ENCODE assay signal across 18 cellular contexts in the genomic region with DNA sequence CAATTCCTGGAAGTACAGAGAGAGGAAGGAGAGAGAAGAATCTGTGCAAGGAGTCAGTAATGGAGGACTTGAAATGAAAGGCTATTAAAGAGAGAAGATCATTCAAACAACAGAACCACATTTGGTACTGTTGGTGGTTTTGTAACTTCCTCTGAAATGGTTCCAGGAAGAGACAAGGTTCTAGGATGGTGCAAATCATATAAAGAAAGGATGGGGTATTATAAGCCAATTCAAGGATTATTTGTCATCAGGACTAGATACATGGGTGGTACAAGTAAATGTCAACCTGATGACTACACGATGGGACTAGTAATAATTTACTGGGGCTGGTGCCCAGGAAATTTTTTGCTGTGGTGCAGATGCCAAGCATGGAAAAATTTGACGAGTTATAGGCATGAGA. TPM values are rescaled to one million over a fixed set of nuclear protein-coding genes. Genes with fewer than 3 reads are reported as not detected.
DNase-seq lines count a peak whose midpoint lies in the region; ATAC-seq and TF ChIP-seq lines count a peak whose summit lies in the region.
"Had no signal": no experiment of that assay in that cellular context is flagged by ENCODE, and none has a peak within 500 bp of the region (broad histone marks: within the 10 kb centered on the region; RNA-seq: fewer than 3 reads in every experiment).

No MANE protein-coding gene starts in this region.

- POLR2A ChIA-PET in activated CD4-positive, alpha-beta T cell treated with anti-CD3 and anti-CD28 coated beads for 36 hours (lab: Charles Lee) = no interaction called here

- no peak overlapping the region for H3K27ac Mint-ChIP-seq in activated CD4-positive, alpha-beta T cell treated with anti-CD3 and anti-CD28 coated beads for 36 hours
- H3K27ac Mint-ChIP-seq: H9 had no signal

- H2AFZ ChIP-seq in hepatocyte = no peak overlapping the region

- H3K4me3 ChIP-seq in BLaER1 (no peak overlapping the region), hepatocyte (no peak overlapping the region)
- 0 out of 2 replicates have a peak overlapping the region, but pooled peaks have one; percentile 13 for H3K4me3 ChIP-seq in Jurkat, Clone E6-1 (ENCODE audit: low read length)
- peak overlapping the region; percentile 17 for H3K4me3 ChIP-seq in effector memory CD4-positive, alpha-beta T cell (ENCODE audit: insufficient read depth, low read depth, low read length, poor library complexity, severe bottlenecking)
- H3K4me3 ChIP-seq: K562 had no signal

- no peak overlapping the region for H3K4me3 Mint-ChIP-seq in activated CD4-positive, alpha-beta T cell treated with anti-CD3 and anti-CD28 coated beads for 36 hours
- H3K4me3 Mint-ChIP-seq: H9 had no signal

- H3K4me1 ChIP-seq in BLaER1 (peaks cover 31% of the 10 kb centered on the region), hepatocyte (ENCODE audit: insufficient read depth) (peaks cover 6% of the 10 kb centered on the region)
- H3K4me1 ChIP-seq in effector memory CD4-positive, alpha-beta T cell (ENCODE audit: control insufficient read depth, insufficient read depth, low read length, poor library complexity, severe bottlenecking) = peaks cover 75% of the 10 kb centered on the region

- CTCF ChIA-PET in activated CD4-positive, alpha-beta T cell treated with anti-CD3 and anti-CD28 coated beads for 36 hours (lab: Charles Lee) = no interaction called here

- H4K20me1 ChIP-seq in BLaER1 (no peaks in the 10 kb centered on the region), hepatocyte (ENCODE audit: insufficient read depth, poor library complexity, severe bottlenecking) (no peaks in the 10 kb centered on the region)

- H3K79me2 ChIP-seq in hepatocyte = no peaks in the 10 kb centered on the region

- WGBS in hepatocyte (ENCODE audit: low lambda C conversion rate, missing lambda C conversion rate) = 91% methylated on average over 2 of the region's 2 CpGs

- ATAC-seq in activated CD4-positive, alpha-beta T cell treated with anti-CD3 and anti-CD28 coated beads for 36 hours = peak; percentile 20
- ATAC-seq: K562 had no signal

- H3K27me3 Mint-ChIP-seq in activated CD4-positive, alpha-beta T cell treated with anti-CD3 and anti-CD28 coated beads for 36 hours = no peaks in the 10 kb centered on the region

- H3K9me2 ChIP-seq in hepatocyte (replicated peaks; ENCODE audit: insufficient read depth) = no peaks in the 10 kb centered on the region

- peaks cover 38% of the 10 kb centered on the region for H3K4me1 Mint-ChIP-seq in activated CD4-positive, alpha-beta T cell treated with anti-CD3 and anti-CD28 coated beads for 36 hours

- H3K36me3 ChIP-seq in BLaER1 (no peaks in the 10 kb centered on the region), hepatocyte (replicated peaks; ENCODE audit: insufficient read depth, low read depth) (no peaks in the 10 kb centered on the region)
- H3K36me3 ChIP-seq in effector memory CD4-positive, alpha-beta T cell (ENCODE audit: control insufficient read depth, insufficient read depth, low read length) = peaks cover 2% of the 10 kb centered on the region

- peak overlapping the region; percentile 27; the same call in 1 of the 2 replicates for H3K4me2 ChIP-seq in BLaER1
- no peak overlapping the region for H3K4me2 ChIP-seq in hepatocyte

- no peak overlapping the region for H3K9ac ChIP-seq in BLaER1

- H3K9me3 ChIP-seq in BLaER1 (no peaks in the 10 kb centered on the region), hepatocyte (ENCODE audit: low read depth) (no peaks in the 10 kb centered on the region)
- H3K9me3 ChIP-seq in effector memory CD4-positive, alpha-beta T cell (ENCODE audit: control insufficient read depth, low read length) = no peaks in the 10 kb centered on the region

- no peak for DNase-seq in activated CD4-positive, alpha-beta T cell treated with anti-CD3 and anti-CD28 coated beads for 36 hours
- no peak for DNase-seq in activated CD4-positive, alpha-beta T cell treated with anti-CD3 and anti-CD28 coated beads, Interleukin-2, amount 50 U/mL, for 4 hours
- DNase-seq in Jurkat, Clone E6-1 (ENCODE audit: low read depth, low spot score) = no peak
- no peak for DNase-seq in effector memory CD4-positive, alpha-beta T cell
- DNase-seq in hepatocyte (ENCODE audit: low spot score) (no peak), HCEC 1CT (no peak), globus pallidus (ENCODE audit: low spot score) (no peak)
- DNase-seq: 8988T, H9, NCI-H1436, NCI-H2029, NCI-H2171, NCI-H446, NCI-H69, SHP77 had no signal

- intact Hi-C loops in activated CD4-positive, alpha-beta T cell treated with anti-CD3 and anti-CD28 coated beads for 36 hours (cut with DNase I, micrococcal nuclease) = loop anchor here (5.0 to 10.0 kb wide), 2 partner anchors 396 to 416 kb away; a partner anchor contains a TSS

- H3K27ac ChIP-seq in BLaER1 (no peak overlapping the region), hepatocyte (no peak overlapping the region)
- peak overlapping the region; percentile 23 for H3K27ac ChIP-seq in effector memory CD4-positive, alpha-beta T cell (ENCODE audit: insufficient read depth, low read length, poor library complexity, severe bottlenecking)

- peaks cover 1% of the 10 kb centered on the region for H3K36me3 Mint-ChIP-seq in activated CD4-positive, alpha-beta T cell treated with anti-CD3 and anti-CD28 coated beads for 36 hours (ENCODE audit: low read depth)

- TF ChIP-seq CTCF in hepatocyte (IDR thresholded peaks at IDR 0.05; ENCODE audit: poor library complexity) = no peak

- H3K27me3 ChIP-seq in BLaER1 = no peaks in the 10 kb centered on the region
- no peaks in the 10 kb centered on the region for H3K27me3 ChIP-seq in effector memory CD4-positive, alpha-beta T cell (replicated peaks; ENCODE audit: control insufficient read depth, insufficient read depth, low read length, poor library complexity, severe bottlenecking)
- H3K27me3 ChIP-seq in hepatocyte = peaks cover 36% of the 10 kb centered on the region

- no peaks in the 10 kb centered on the region for H3K9me3 Mint-ChIP-seq in activated CD4-positive, alpha-beta T cell treated with anti-CD3 and anti-CD28 coated beads for 36 hours (ENCODE audit: low read depth)
- H3K9me3 Mint-ChIP-seq: H9 had no signal

RNA-seq across cellular contexts. Expression of a gene that starts 28.9 kb away (rescaled TPM):
- total RNA-seq in activated CD4-positive, alpha-beta T cell treated with anti-CD3 and anti-CD28 coated beads for 36 hours = 1 to 10 TPM in 1 of 2 experiments, under 1 TPM in 1; 0.96 to 1.1 TPM
- 0.71 TPM for polyA plus RNA-seq in Jurkat, Clone E6-1 (2012; ENCODE audit: insufficient read depth, insufficient read length)
- not detected in 2 replicates for total RNA-seq in hepatocyte
- not detected in 2 replicates for polyA plus RNA-seq in hepatocyte
- total RNA-seq: H9 had no signal
- polyA plus RNA-seq: BJ had no signal

RNA-seq across cellular contexts. Expression of a gene that starts 30.4 kb away (rescaled TPM):
- total RNA-seq in activated CD4-positive, alpha-beta T cell treated with anti-CD3 and anti-CD28 coated beads for 36 hours = 10 to 100 TPM; 40.6 to 45.5 TPM
- polyA plus RNA-seq in Jurkat, Clone E6-1 (2012; ENCODE audit: insufficient read depth, insufficient read length) = 115 TPM
- 0.12 TPM in 1 of 2 replicates, not detected in the other for total RNA-seq in hepatocyte
- polyA plus RNA-seq in hepatocyte = 0.51 TPM in 1 of 2 replicates, not detected in the other
- total RNA-seq: H9 had no signal
- polyA plus RNA-seq: BJ had no signal

RNA-seq across cellular contexts. Expression of a gene that starts 37.7 kb away (rescaled TPM):
- total RNA-seq in activated CD4-positive, alpha-beta T cell treated with anti-CD3 and anti-CD28 coated beads for 36 hours = under 1 TPM; 0.59 to 0.70 TPM
- not detected for polyA plus RNA-seq in Jurkat, Clone E6-1 (2012; ENCODE audit: insufficient read depth, insufficient read length)
- total RNA-seq in hepatocyte = not detected in 2 replicates
- not detected in 2 replicates for polyA plus RNA-seq in hepatocyte
- total RNA-seq: H9 had no signal
- polyA plus RNA-seq: BJ had no signal

Comparison
In these comparisons a context has a peak if more than half of its experiments do, and no peak if none do; other contexts are left out.
1. H3K4me3 ChIP-seq: peak in Jurkat, Clone E6-1 (single experiment) and effector memory CD4-positive, alpha-beta T cell (single experiment); none in BLaER1 (single experiment) and hepatocyte (single experiment).
2. RNA of a gene that starts 30.4 kb away (total RNA-seq): 40.6 to 45.5 TPM in activated CD4-positive, alpha-beta T cell treated with anti-CD3 and anti-CD28 coated beads for 36 hours; 0.12 TPM in hepatocyte; every median in the first group is over 10 times any median in the second.